ENCODE assay signal across 12 cellular contexts in the genomic region with DNA sequence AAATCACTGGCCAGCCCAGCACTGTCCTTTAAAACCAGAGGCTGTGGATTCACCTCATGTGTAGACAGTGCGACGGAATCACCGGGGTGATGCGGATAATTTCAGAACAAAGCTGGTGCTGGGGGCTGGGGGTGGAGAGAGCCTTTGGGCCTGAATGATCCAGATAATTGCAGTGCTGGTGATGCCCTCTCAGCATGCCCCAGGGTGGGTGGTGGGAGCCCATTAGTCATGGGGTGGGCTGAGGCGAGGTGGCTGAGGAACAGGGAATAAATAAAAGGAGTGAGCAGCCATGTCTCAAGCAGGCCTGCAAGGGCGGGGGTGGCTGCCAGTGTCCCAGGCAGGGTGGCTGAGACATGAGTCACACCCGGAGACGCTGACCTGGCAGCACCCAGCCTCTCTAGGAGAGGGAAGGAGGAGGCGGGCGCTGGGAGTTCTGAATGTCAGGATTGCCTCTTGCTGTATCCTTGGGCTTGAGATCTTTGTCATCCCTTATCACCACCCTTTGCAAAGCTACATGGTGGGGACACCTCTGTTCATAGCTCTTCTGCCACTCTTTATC.
DNase-seq lines count a peak whose midpoint lies in the region; ATAC-seq and TF ChIP-seq lines count a peak whose summit lies in the region.
"Had no signal": no experiment of that assay in that cellular context is flagged by ENCODE, and none has a peak within 500 bp of the region (broad histone marks: within the 10 kb centered on the region; RNA-seq: fewer than 3 reads in every experiment).

No MANE protein-coding gene starts in this region.

- peaks cover 8% of the 10 kb centered on the region for H3K27me3 Mint-ChIP-seq in endothelial cell (ENCODE audit: unreplicated experiment)

- peak; percentile 38 for DNase-seq in HS-5 (ENCODE audit: low read depth)
- peak; percentile 62 for DNase-seq in astrocyte of the spinal cord (ENCODE audit: low read depth, low spot score)
- peak; percentile 43 for DNase-seq in kidney glomerular epithelial cell (lab: John Stamatoyannopoulos, UW)
- DNase-seq in ureter (ENCODE audit: low spot score), result peak; percentile 47
- DNase-seq in endothelial cell (ENCODE audit: low spot score), result no peak
- DNase-seq: activated T-cell treated with anti-CD3 and anti-CD28 coated beads, Interleukin-2, amount 50 U/mL, for 1 hour; erythroblast; pancreas had no signal

- no peak overlapping the region for H3K27ac Mint-ChIP-seq in endothelial cell (ENCODE audit: unreplicated experiment)
- H3K27ac Mint-ChIP-seq: stimulated activated effector memory CD8-positive, alpha-beta T cell treated with anti-CD3 and anti-CD28 coated beads, Interleukin-12 subunit alpha, Interleukin-12 subunit beta, amount 100 ng/mL, for 72 hours had no signal

- no peak overlapping the region for H3K4me3 ChIP-seq in astrocyte of the spinal cord (ENCODE audit: low read depth, low read length)
- H3K4me3 ChIP-seq: pancreas, SK-N-MC had no signal

- no peak overlapping the region for H3K4me3 Mint-ChIP-seq in endothelial cell (ENCODE audit: unreplicated experiment)
- H3K4me3 Mint-ChIP-seq: stimulated activated effector memory CD8-positive, alpha-beta T cell treated with anti-CD3 and anti-CD28 coated beads, Interleukin-12 subunit alpha, Interleukin-12 subunit beta, amount 100 ng/mL, for 72 hours had no signal

- no peaks in the 10 kb centered on the region for H3K9me3 Mint-ChIP-seq in endothelial cell (ENCODE audit: unreplicated experiment)
- H3K9me3 Mint-ChIP-seq: stimulated activated effector memory CD8-positive, alpha-beta T cell treated with anti-CD3 and anti-CD28 coated beads, Interleukin-12 subunit alpha, Interleukin-12 subunit beta, amount 100 ng/mL, for 72 hours had no signal

- peaks cover 4% of the 10 kb centered on the region for H3K4me1 Mint-ChIP-seq in endothelial cell (ENCODE audit: unreplicated experiment)
- H3K4me1 Mint-ChIP-seq: stimulated activated effector memory CD8-positive, alpha-beta T cell treated with anti-CD3 and anti-CD28 coated beads, Interleukin-12 subunit alpha, Interleukin-12 subunit beta, amount 100 ng/mL, for 72 hours had no signal

- ATAC-seq in GM19463 (IDR thresholded peaks at IDR 0.05; ENCODE audit: unreplicated experiment) (no peak), HG03280 (IDR thresholded peaks at IDR 0.05; ENCODE audit: unreplicated experiment) (no peak)

- TF ChIP-seq CTCF in astrocyte of the spinal cord (IDR thresholded peaks at IDR 0.05; ENCODE audit: low read depth, low read length) (no peak), endothelial cell (IDR thresholded peaks at IDR 0.05; ENCODE audit: unreplicated experiment) (no peak)

- no peaks in the 10 kb centered on the region for H3K36me3 Mint-ChIP-seq in endothelial cell (ENCODE audit: low read depth, unreplicated experiment)
- H3K36me3 Mint-ChIP-seq: stimulated activated effector memory CD8-positive, alpha-beta T cell treated with anti-CD3 and anti-CD28 coated beads, Interleukin-12 subunit alpha, Interleukin-12 subunit beta, amount 100 ng/mL, for 72 hours had no signal

- in situ Hi-C loops in astrocyte of the spinal cord (cut with HindIII; ENCODE audit: low sequenced_read_pairs), result no loop called here
